Comparison of ENCODE assay signal across 8 cellular contexts in genomic region chr7:100897111-100897608, GRCh38. TPM values are rescaled to one million over a fixed set of nuclear protein-coding genes. Genes with fewer than 3 reads are reported as not detected.
DNase-seq lines count a peak whose midpoint lies in the region; ATAC-seq, FAIRE-seq and TF ChIP-seq lines count a peak whose summit lies in the region.

No MANE protein-coding gene starts in this region.

- peak overlapping the region; percentile 54 for H3K4me3 Mint-ChIP-seq in T-helper 1 cell treated with Interleukin-12 subunit alpha and Interleukin-12 subunit beta and Interleukin-4 antibody, amounts not matched to agents 30 μg/mL and 1 μg/mL, for 36 hours
- H3K4me3 Mint-ChIP-seq in brain, result peak overlapping the region; percentile 83 to 88 (median 86)

- no peaks in the 10 kb centered on the region for H3K36me3 Mint-ChIP-seq in T-helper 1 cell treated with Interleukin-12 subunit alpha and Interleukin-12 subunit beta and Interleukin-4 antibody, amounts not matched to agents 30 μg/mL and 1 μg/mL, for 36 hours (ENCODE audit: low read depth)
- H3K36me3 Mint-ChIP-seq in brain, result no peaks in the 10 kb centered on the region

- FAIRE-seq in keratinocyte (lab: Jason Lieb, UNC), result no peak

- no peak overlapping the region for H2AFZ ChIP-seq in keratinocyte (ENCODE audit: control insufficient read depth, low read length)

- H3K27me3 Mint-ChIP-seq in T-helper 1 cell treated with Interleukin-12 subunit alpha and Interleukin-12 subunit beta and Interleukin-4 antibody, amounts not matched to agents 30 μg/mL and 1 μg/mL, for 36 hours (ENCODE audit: low read depth), result peaks cover 51% of the 10 kb centered on the region
- peaks cover 43% of the 10 kb centered on the region for H3K27me3 Mint-ChIP-seq in brain

- no peak overlapping the region for H3K27ac ChIP-seq in keratinocyte (ENCODE audit: control insufficient read depth, insufficient read depth, low read length)

- H3K4me1 Mint-ChIP-seq in T-helper 1 cell treated with Interleukin-12 subunit alpha and Interleukin-12 subunit beta and Interleukin-4 antibody, amounts not matched to agents 30 μg/mL and 1 μg/mL, for 36 hours (ENCODE audit: low read depth), result peaks cover 9% of the 10 kb centered on the region
- H3K4me1 Mint-ChIP-seq in brain, result peaks cover 25% of the 10 kb centered on the region

- no peak overlapping the region for H3K9ac ChIP-seq in keratinocyte (ENCODE audit: control insufficient read depth, extremely low read depth, insufficient read depth, low read length)

- DNase-seq in DMS53 (lab: John Stamatoyannopoulos, UW) (peak; percentile 67), DMS53 treated with DMSO at 0.1 percent for 48 hours (lab: John Stamatoyannopoulos, UW; ENCODE audit: unreplicated experiment) (no peak), keratinocyte (ENCODE audit: low read depth, low spot score) (no peak), KG1 (lab: John Stamatoyannopoulos, UW) (no peak)
- peak; percentile 62 to 76 for DNase-seq in stimulated activated CD4-positive, alpha-beta T cell treated with anti-CD3 and anti-CD28 coated beads, Interleukin-2, amount 100 ng/mL, for 24 hours

- dilution Hi-C loops in keratinocyte (cut with MboI; ENCODE audit: extremely low pct_ligation_motif_present, low sequenced_read_pairs), result no loop called here

- no peaks in the 10 kb centered on the region for H4K20me1 ChIP-seq in keratinocyte (ENCODE audit: control insufficient read depth, extremely low read depth, insufficient read depth, low read length)

- H3K9me3 ChIP-seq in keratinocyte (ENCODE audit: control insufficient read depth, low read depth, low read length), result no peaks in the 10 kb centered on the region

- peak overlapping the region; percentile 63 for H3K27ac Mint-ChIP-seq in T-helper 1 cell treated with Interleukin-12 subunit alpha and Interleukin-12 subunit beta and Interleukin-4 antibody, amounts not matched to agents 30 μg/mL and 1 μg/mL, for 36 hours
- H3K27ac Mint-ChIP-seq in brain, result peak overlapping the region in 4 of 5 experiments; percentile 41 to 94 (median 78)

- peaks cover 5% of the 10 kb centered on the region for H3K4me1 ChIP-seq in keratinocyte (ENCODE audit: control insufficient read depth, extremely low read depth, insufficient read depth, low read length)

- peaks cover 46% of the 10 kb centered on the region for H3K27me3 ChIP-seq in keratinocyte (ENCODE audit: control insufficient read depth, extremely low read depth, insufficient read depth, low read length)

- no peaks in the 10 kb centered on the region for H3K9me1 ChIP-seq in keratinocyte (ENCODE audit: control insufficient read depth, extremely low read depth, insufficient read depth, low read length)

- H3K4me2 ChIP-seq in keratinocyte (ENCODE audit: control insufficient read depth, extremely low read depth, insufficient read depth, low read depth, low read length), result peak overlapping the region; percentile 37

- H3K36me3 ChIP-seq in keratinocyte (ENCODE audit: control insufficient read depth in 2 of 2, extremely low read depth in 1 of 2, insufficient read depth in 2 of 2, low read length in 2 of 2), result no peaks in the 10 kb centered on the region

- H3K4me3 ChIP-seq in keratinocyte (ENCODE audit: control insufficient read depth in 2 of 3, extremely low read depth in 1 of 3, insufficient read depth in 2 of 3, low read depth in 1 of 3, low read length in 3 of 3), result peak overlapping the region in 1 of 3 experiments; percentile 17

- TF ChIP-seq CTCF in brain (conservative IDR thresholded peaks at IDR 0.05) (peak; percentile 94 to 97), keratinocyte (optimal IDR thresholded peaks at IDR 0.05 in 1 of 3, IDR thresholded peaks at IDR 0.05 in 1 of 3, conservative IDR thresholded peaks at IDR 0.05 in 1 of 3; ENCODE audit: extremely low read depth in 1 of 3, insufficient read depth in 2 of 3, low read length in 3 of 3) (peak in 2 of 3 experiments; percentile 45 to 85)

- no peaks in the 10 kb centered on the region for H3K79me2 ChIP-seq in keratinocyte (ENCODE audit: control insufficient read depth, insufficient read depth, low read length)

- ATAC-seq in GM21717 (IDR thresholded peaks at IDR 0.05; ENCODE audit: unreplicated experiment), result no peak

- no peaks in the 10 kb centered on the region for H3K9me3 Mint-ChIP-seq in T-helper 1 cell treated with Interleukin-12 subunit alpha and Interleukin-12 subunit beta and Interleukin-4 antibody, amounts not matched to agents 30 μg/mL and 1 μg/mL, for 36 hours
- H3K9me3 Mint-ChIP-seq in brain, result peaks cover 0 to 5% (median 3%) of the 10 kb centered on the region in 5 experiments

RNA-seq across cellular contexts. Expression of gene ACHE, which starts 1.5 kb away (rescaled TPM):
- polyA plus RNA-seq in brain (ENCODE audit: insufficient read depth, low read depth, low replicate concordance), result 9.3 TPM
- polyA plus RNA-seq in keratinocyte, result 0.07 to 0.30 TPM (median 0.20 TPM) in 3 replicates
- 0.21 TPM for polyA plus RNA-seq in keratinocyte (2011; ENCODE audit: low read depth)
- polyA plus RNA-seq in keratinocyte (2011; cell fraction: cytosol; rRNA removed), result 0.02 and 0.10 TPM in 2 replicates
- 1.3 and 1.6 TPM in 2 replicates for polyA plus RNA-seq in keratinocyte (2011; cell fraction: nucleus; rRNA removed)
- 0.14 and 0.42 TPM in 2 replicates for polyA plus RNA-seq in keratinocyte (2012; ENCODE audit: low replicate concordance)
- 0.46 TPM in 1 of 3 replicates, not detected in the others for polyA minus RNA-seq in keratinocyte
- polyA minus RNA-seq in keratinocyte (2011; cell fraction: cytosol; rRNA and poly(A)+ RNA removed), result not detected
- polyA minus RNA-seq in keratinocyte (2011; cell fraction: nucleus; rRNA and poly(A)+ RNA removed), result 0.42 and 0.70 TPM in 2 replicates

RNA-seq across cellular contexts. Expression of gene UFSP1, which starts 7.6 kb away (rescaled TPM):
- polyA plus RNA-seq in brain (ENCODE audit: insufficient read depth, low read depth, low replicate concordance) (1.1 TPM), keratinocyte (1.0 to 1.4 TPM (median 1.2 TPM) in 3 replicates)
- polyA plus RNA-seq in keratinocyte (2011; ENCODE audit: low read depth), result not detected
- polyA plus RNA-seq in keratinocyte (2011; cell fraction: cytosol; rRNA removed), result 0.34 and 1.1 TPM in 2 replicates
- 0.93 and 1.3 TPM in 2 replicates for polyA plus RNA-seq in keratinocyte (2011; cell fraction: nucleus; rRNA removed)
- 1.5 and 2.4 TPM in 2 replicates for polyA plus RNA-seq in keratinocyte (2012; ENCODE audit: low replicate concordance)
- polyA minus RNA-seq in keratinocyte, result 0.93 to 2.0 TPM (median 1.4 TPM) in 3 replicates
- 2.1 TPM for polyA minus RNA-seq in keratinocyte (2011; cell fraction: cytosol; rRNA and poly(A)+ RNA removed)
- polyA minus RNA-seq in keratinocyte (2011; cell fraction: nucleus; rRNA and poly(A)+ RNA removed), result 0.62 and 0.95 TPM in 2 replicates

RNA-seq across cellular contexts. Expression of gene SRRT, which starts 22.3 kb away (rescaled TPM):
- polyA plus RNA-seq in brain (ENCODE audit: insufficient read depth, low read depth, low replicate concordance) (68.3 TPM), keratinocyte (23.1 to 54.5 TPM (median 42.2 TPM) in 3 replicates)
- 67.3 TPM for polyA plus RNA-seq in keratinocyte (2011; ENCODE audit: low read depth)
- 17.4 and 30.9 TPM in 2 replicates for polyA plus RNA-seq in keratinocyte (2011; cell fraction: cytosol; rRNA removed)
- polyA plus RNA-seq in keratinocyte (2011; cell fraction: nucleus; rRNA removed), result 108 and 127 TPM in 2 replicates
- 43.4 and 83.7 TPM in 2 replicates for polyA plus RNA-seq in keratinocyte (2012; ENCODE audit: low replicate concordance)
- polyA minus RNA-seq in keratinocyte, result 13.9 to 112 TPM (median 41.6 TPM) in 3 replicates
- polyA minus RNA-seq in keratinocyte (2011; cell fraction: cytosol; rRNA and poly(A)+ RNA removed), result 65.6 TPM
- polyA minus RNA-seq in keratinocyte (2011; cell fraction: nucleus; rRNA and poly(A)+ RNA removed), result 35.8 and 36.7 TPM in 2 replicates

RNA-seq across cellular contexts. Expression of gene TRIP6, which starts 30.0 kb away (rescaled TPM):
- polyA plus RNA-seq in brain (ENCODE audit: insufficient read depth, low read depth, low replicate concordance), result 26.8 TPM
- 83.8 to 106 TPM (median 93.7 TPM) in 3 replicates for polyA plus RNA-seq in keratinocyte
- polyA plus RNA-seq in keratinocyte (2011; ENCODE audit: low read depth), result 56.4 TPM
- polyA plus RNA-seq in keratinocyte (2011; cell fraction: cytosol; rRNA removed), result 39.7 and 76.9 TPM in 2 replicates
- 93.1 and 96.4 TPM in 2 replicates for polyA plus RNA-seq in keratinocyte (2011; cell fraction: nucleus; rRNA removed)
- polyA plus RNA-seq in keratinocyte (2012; ENCODE audit: low replicate concordance), result 62.1 and 119 TPM in 2 replicates
- 46.0 to 59.9 TPM (median 59.1 TPM) in 3 replicates for polyA minus RNA-seq in keratinocyte
- polyA minus RNA-seq in keratinocyte (2011; cell fraction: cytosol; rRNA and poly(A)+ RNA removed), result 103 TPM
- 37.5 and 40.5 TPM in 2 replicates for polyA minus RNA-seq in keratinocyte (2011; cell fraction: nucleus; rRNA and poly(A)+ RNA removed)

RNA-seq across cellular contexts. Expression of gene SLC12A9, which starts 44.6 kb away (rescaled TPM):
- polyA plus RNA-seq in brain (ENCODE audit: insufficient read depth, low read depth, low replicate concordance) (15.7 TPM), keratinocyte (14.5 to 24.9 TPM (median 19.8 TPM) in 3 replicates)
- polyA plus RNA-seq in keratinocyte (2011; ENCODE audit: low read depth), result 2.7 TPM
- 3.7 and 8.3 TPM in 2 replicates for polyA plus RNA-seq in keratinocyte (2011; cell fraction: cytosol; rRNA removed)
- 55.8 and 64.8 TPM in 2 replicates for polyA plus RNA-seq in keratinocyte (2011; cell fraction: nucleus; rRNA removed)
- polyA plus RNA-seq in keratinocyte (2012; ENCODE audit: low replicate concordance), result 10.5 and 21.0 TPM in 2 replicates
- 21.7 to 43.2 TPM (median 31.8 TPM) in 3 replicates for polyA minus RNA-seq in keratinocyte
- 13.6 TPM for polyA minus RNA-seq in keratinocyte (2011; cell fraction: cytosol; rRNA and poly(A)+ RNA removed)
- 30.8 and 32.0 TPM in 2 replicates for polyA minus RNA-seq in keratinocyte (2011; cell fraction: nucleus; rRNA and poly(A)+ RNA removed)

Comparison
In these comparisons a context has a peak if more than half of its experiments do, and no peak if none do; other contexts are left out.
1. DNase-seq: peak in DMS53 (single experiment) and stimulated activated CD4-positive, alpha-beta T cell treated with anti-CD3 and anti-CD28 coated beads, Interleukin-2, amount 100 ng/mL, for 24 hours (2 of 2); none in DMS53 treated with DMSO at 0.1 percent for 48 hours (single experiment), keratinocyte (single experiment) and KG1 (single experiment).